In genomic region chr2:60553496-60553991, GRCh38 we compare ENCODE assay signal across 8 cellular contexts. TPM values are rescaled to one million over a fixed set of nuclear protein-coding genes. Genes with fewer than 3 reads are reported as not detected.
DNase-seq lines count a peak whose midpoint lies in the region; ATAC-seq and TF ChIP-seq lines count a peak whose summit lies in the region.

TSS of gene BCL11A (minus strand) at chr2:60553654. CDS start at chr2:60553270, 384 bp downstream.

- no peak within 1 kb of the TSS for H3K27ac Mint-ChIP-seq in activated CD4-positive, alpha-beta T cell treated with anti-CD3 and anti-CD28 coated beads for 36 hours

- H3K4me1 ChIP-seq in liver (ENCODE audit: control insufficient read depth in 4 of 4, insufficient read depth in 4 of 4, low read length in 3 of 4) (peaks cover 35 to 70% (median 51%) of the 10 kb centered on the region in 4 donors), testis (peaks cover 25% of the 10 kb centered on the region)

- peak within 1 kb of the TSS; percentile 77 for H3K4me3 ChIP-seq in coronary artery
- H3K4me3 ChIP-seq in liver (ENCODE audit: low read depth in 1 of 3, low read length in 3 of 3): peak within 1 kb of the TSS in 2 of 3 donors; percentile 69 to 71
- peak within 1 kb of the TSS; percentile 40 to 54 for H3K4me3 ChIP-seq in testis

- intact Hi-C loops in activated CD4-positive, alpha-beta T cell treated with anti-CD3 and anti-CD28 coated beads for 36 hours (cut with DNase I, micrococcal nuclease): loop anchor here (5.0 to 10.0 kb wide), 3 partner anchors 981 to 1529 kb away; partner anchors contain the start of gene XPO1 (in 1 of the 2)
- intact Hi-C loops in testis (cut with DNase I; ENCODE audit: low total_unique reads): no loop called here

- POLR2A ChIA-PET in activated CD4-positive, alpha-beta T cell treated with anti-CD3 and anti-CD28 coated beads for 36 hours (lab: Charles Lee): no interaction called here

- H3K9me3 ChIP-seq in liver (ENCODE audit: control insufficient read depth in 4 of 4, low read length in 3 of 4) (no peaks in the 10 kb centered on the region), testis (no peaks in the 10 kb centered on the region)

- TF ChIP-seq CTCF in coronary artery (IDR thresholded peaks at IDR 0.05) (no peak), liver (IDR thresholded peaks at IDR 0.05; ENCODE audit: low read depth, low read length, missing input control) (no peak), testis (IDR thresholded peaks at IDR 0.05) (no peak)

- peak; percentile 41 for DNase-seq in activated CD4-positive, alpha-beta T cell treated with anti-CD3 and anti-CD28 coated beads for 36 hours
- no peak for DNase-seq in activated CD4-positive, alpha-beta T cell treated with anti-CD3 and anti-CD28 coated beads for 4 hours
- DNase-seq in Kasumi-1 (lab: John Stamatoyannopoulos, UW) (peak; percentile 89 to 91), RPMI8226 (peak; percentile 85), coronary artery (ENCODE audit: low spot score) (no peak), testis (peak; percentile 34), NK-92 (lab: John Stamatoyannopoulos, UW; ENCODE audit: unreplicated experiment) (no peak)

- H3K36me3 ChIP-seq in liver (ENCODE audit: control insufficient read depth in 4 of 4, insufficient read depth in 3 of 4, low read depth in 1 of 4, low read length in 3 of 4): no peaks in the 10 kb centered on the region
- H3K36me3 ChIP-seq in testis (ENCODE audit: low read depth, missing control alignments): no peaks in the 10 kb centered on the region

- peaks cover 42% of the 10 kb centered on the region for H3K27me3 Mint-ChIP-seq in activated CD4-positive, alpha-beta T cell treated with anti-CD3 and anti-CD28 coated beads for 36 hours

- H3K4me1 Mint-ChIP-seq in activated CD4-positive, alpha-beta T cell treated with anti-CD3 and anti-CD28 coated beads for 36 hours: peaks cover 45% of the 10 kb centered on the region

- H3K36me3 Mint-ChIP-seq in activated CD4-positive, alpha-beta T cell treated with anti-CD3 and anti-CD28 coated beads for 36 hours (ENCODE audit: low read depth): no peaks in the 10 kb centered on the region

- H3K27ac ChIP-seq in coronary artery (no peak within 1 kb of the TSS), liver (ENCODE audit: low read depth in 1 of 2, low read length in 2 of 2) (peak within 1 kb of the TSS in 1 of 2 donors; percentile 19), testis (no peak within 1 kb of the TSS)

- peak within 1 kb of the TSS; percentile 72 for H3K4me3 Mint-ChIP-seq in activated CD4-positive, alpha-beta T cell treated with anti-CD3 and anti-CD28 coated beads for 36 hours

- 2% methylated on average over 30 of the region's 30 CpGs for WGBS in liver
- WGBS in testis, 2 donors: 2 to 4% methylated on average over 14 to 30 of the region's 30 CpGs

- TF ChIP-seq RAD21 in liver (IDR thresholded peaks at IDR 0.05): no peak

- TF ChIP-seq POLR2A in testis (IDR thresholded peaks at IDR 0.05): no peak

- H3K27me3 ChIP-seq in liver (ENCODE audit: control insufficient read depth in 4 of 4, insufficient read depth in 4 of 4, low read length in 3 of 4) (peaks cover 0 to 4% (median 0%) of the 10 kb centered on the region in 4 donors), testis (no peaks in the 10 kb centered on the region)

- CTCF ChIA-PET in activated CD4-positive, alpha-beta T cell treated with anti-CD3 and anti-CD28 coated beads for 36 hours (lab: Charles Lee): interaction anchor here (0.6 to 1.6 kb wide), 3 partner anchors 28 to 267 kb away, joined by 3 to 6 read pairs (median 3); no protein-coding TSS in a partner anchor

- H3K9ac ChIP-seq in liver (ENCODE audit: low read depth in 1 of 2, low read length in 2 of 2): no peak within 1 kb of the TSS

- no peaks in the 10 kb centered on the region for H3K9me3 Mint-ChIP-seq in activated CD4-positive, alpha-beta T cell treated with anti-CD3 and anti-CD28 coated beads for 36 hours (ENCODE audit: low read depth)

- ATAC-seq in activated CD4-positive, alpha-beta T cell treated with anti-CD3 and anti-CD28 coated beads for 36 hours: no peak

TF ChIP-seq in liver, 16 proteins besides CTCF, POLR2A, EP300 and RAD21:
- TF ChIP-seq, protein P1, sequence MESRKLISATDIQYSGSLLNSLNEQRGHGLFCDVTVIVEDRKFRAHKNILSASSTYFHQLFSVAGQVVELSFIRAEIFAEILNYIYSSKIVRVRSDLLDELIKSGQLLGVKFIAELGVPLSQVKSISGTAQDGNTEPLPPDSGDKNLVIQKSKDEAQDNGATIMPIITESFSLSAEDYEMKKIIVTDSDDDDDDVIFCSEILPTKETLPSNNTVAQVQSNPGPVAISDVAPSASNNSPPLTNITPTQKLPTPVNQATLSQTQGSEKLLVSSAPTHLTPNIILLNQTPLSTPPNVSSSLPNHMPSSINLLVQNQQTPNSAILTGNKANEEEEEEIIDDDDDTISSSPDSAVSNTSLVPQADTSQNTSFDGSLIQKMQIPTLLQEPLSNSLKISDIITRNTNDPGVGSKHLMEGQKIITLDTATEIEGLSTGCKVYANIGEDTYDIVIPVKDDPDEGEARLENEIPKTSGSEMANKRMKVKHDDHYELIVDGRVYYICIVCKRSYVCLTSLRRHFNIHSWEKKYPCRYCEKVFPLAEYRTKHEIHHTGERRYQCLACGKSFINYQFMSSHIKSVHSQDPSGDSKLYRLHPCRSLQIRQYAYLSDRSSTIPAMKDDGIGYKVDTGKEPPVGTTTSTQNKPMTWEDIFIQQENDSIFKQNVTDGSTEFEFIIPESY (IDR thresholded peaks at IDR 0.05): no peak
- TF ChIP-seq, protein P2, sequence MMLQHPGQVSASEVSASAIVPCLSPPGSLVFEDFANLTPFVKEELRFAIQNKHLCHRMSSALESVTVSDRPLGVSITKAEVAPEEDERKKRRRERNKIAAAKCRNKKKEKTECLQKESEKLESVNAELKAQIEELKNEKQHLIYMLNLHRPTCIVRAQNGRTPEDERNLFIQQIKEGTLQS (IDR thresholded peaks at IDR 0.05): no peak
- TF ChIP-seq JUND (IDR thresholded peaks at IDR 0.05) (no peak), HNF4A (conservative IDR thresholded peaks at IDR 0.05) (no peak)
TF ChIP-seq in liver: peak in this region for 0.

RNA-seq across cellular contexts. Expression of gene BCL11A, which starts in this region (rescaled TPM):
- total RNA-seq in activated CD4-positive, alpha-beta T cell treated with anti-CD3 and anti-CD28 coated beads for 36 hours: under 1 TPM; 0.57 to 0.98 TPM
- total RNA-seq in liver: 1 to 10 TPM in 1 of 2 donors, under 1 TPM in 1; 0.50 to 8.5 TPM
- polyA plus RNA-seq in liver: under 1 TPM; 0.08 to 0.43 TPM
- 10 to 100 TPM in 1 of 2 donors, 1 to 10 TPM in 1; 4.1 to 11.6 TPM for total RNA-seq in testis
- 5.1 TPM for polyA plus RNA-seq in testis (ENCODE audit: insufficient read depth, low read depth, low replicate concordance)

Comparison
In these comparisons a context has a peak if more than half of its experiments do, and no peak if none do; other contexts are left out.
1. Peak in DNase-seq in activated CD4-positive, alpha-beta T cell treated with anti-CD3 and anti-CD28 coated beads for 36 hours; RNA of the gene not detected or under 1 TPM.
2. DNase-seq: peak in Kasumi-1 (2 of 2), RPMI8226 (single experiment) and testis (single experiment); none in activated CD4-positive, alpha-beta T cell treated with anti-CD3 and anti-CD28 coated beads for 4 hours (0 of 2), coronary artery (single experiment) and NK-92 (single experiment).
3. Peak in every context shown above with its lines, with median percentiles within 50 percentile points of each other: H3K4me3 ChIP-seq.